ENCODE assay signal across 1 cellular context in the genomic region with DNA sequence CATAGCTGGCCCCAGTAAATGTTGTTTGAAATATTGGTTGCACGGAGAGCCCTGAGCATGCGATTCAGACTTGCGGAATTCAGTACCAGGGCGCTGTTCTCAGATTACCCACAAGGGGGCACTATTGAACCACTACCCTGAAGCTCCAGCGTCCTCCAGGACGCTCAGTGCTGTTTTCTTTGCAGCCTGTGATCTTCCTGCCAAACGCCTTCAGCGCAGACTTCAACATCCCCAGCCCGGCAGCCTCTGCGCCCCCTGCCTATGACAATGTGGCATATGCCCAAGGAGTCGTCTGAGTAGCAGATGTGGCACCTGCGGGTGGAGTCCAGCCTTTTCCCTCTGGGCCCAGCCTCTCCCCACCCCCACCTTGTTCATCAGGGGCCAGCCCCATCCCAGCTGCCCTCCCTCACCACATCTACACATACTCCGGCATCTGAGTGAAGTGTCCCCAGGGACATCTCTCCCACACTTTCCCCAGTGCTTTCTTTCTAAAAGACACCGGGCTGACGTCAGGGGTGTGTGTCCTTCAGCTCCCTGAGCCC.
TF ChIP-seq lines count a peak whose summit lies in the region.

No MANE protein-coding gene starts in this region.

TF ChIP-seq in K562, 482 proteins besides CTCF, POLR2A, EP300 and RAD21 (continued from another document and continues in another):
- TF ChIP-seq, protein P1, sequence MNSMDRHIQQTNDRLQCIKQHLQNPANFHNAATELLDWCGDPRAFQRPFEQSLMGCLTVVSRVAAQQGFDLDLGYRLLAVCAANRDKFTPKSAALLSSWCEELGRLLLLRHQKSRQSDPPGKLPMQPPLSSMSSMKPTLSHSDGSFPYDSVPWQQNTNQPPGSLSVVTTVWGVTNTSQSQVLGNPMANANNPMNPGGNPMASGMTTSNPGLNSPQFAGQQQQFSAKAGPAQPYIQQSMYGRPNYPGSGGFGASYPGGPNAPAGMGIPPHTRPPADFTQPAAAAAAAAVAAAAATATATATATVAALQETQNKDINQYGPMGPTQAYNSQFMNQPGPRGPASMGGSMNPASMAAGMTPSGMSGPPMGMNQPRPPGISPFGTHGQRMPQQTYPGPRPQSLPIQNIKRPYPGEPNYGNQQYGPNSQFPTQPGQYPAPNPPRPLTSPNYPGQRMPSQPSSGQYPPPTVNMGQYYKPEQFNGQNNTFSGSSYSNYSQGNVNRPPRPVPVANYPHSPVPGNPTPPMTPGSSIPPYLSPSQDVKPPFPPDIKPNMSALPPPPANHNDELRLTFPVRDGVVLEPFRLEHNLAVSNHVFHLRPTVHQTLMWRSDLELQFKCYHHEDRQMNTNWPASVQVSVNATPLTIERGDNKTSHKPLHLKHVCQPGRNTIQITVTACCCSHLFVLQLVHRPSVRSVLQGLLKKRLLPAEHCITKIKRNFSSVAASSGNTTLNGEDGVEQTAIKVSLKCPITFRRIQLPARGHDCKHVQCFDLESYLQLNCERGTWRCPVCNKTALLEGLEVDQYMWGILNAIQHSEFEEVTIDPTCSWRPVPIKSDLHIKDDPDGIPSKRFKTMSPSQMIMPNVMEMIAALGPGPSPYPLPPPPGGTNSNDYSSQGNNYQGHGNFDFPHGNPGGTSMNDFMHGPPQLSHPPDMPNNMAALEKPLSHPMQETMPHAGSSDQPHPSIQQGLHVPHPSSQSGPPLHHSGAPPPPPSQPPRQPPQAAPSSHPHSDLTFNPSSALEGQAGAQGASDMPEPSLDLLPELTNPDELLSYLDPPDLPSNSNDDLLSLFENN (IDR thresholded peaks at IDR 0.05; ENCODE audit: low read depth in 2 of 2, low read length in 2 of 2), result 0 out of 4 replicates have a peak, but pooled peaks of 1 of the 2 experiments have one; percentile 14
- TF ChIP-seq ZNF589 (CRISPR knock-in tag; IDR thresholded peaks at IDR 0.05; ENCODE audit: low read depth) (no peak), ZC3H4 (CRISPR knock-in tag; IDR thresholded peaks at IDR 0.05; ENCODE audit: borderline replicate concordance) (no peak), ZNF24 (IDR thresholded peaks at IDR 0.05) (peak; percentile 7; the same call in 1 of the 2 replicates), FOXA1 (IDR thresholded peaks at IDR 0.05; ENCODE audit: borderline replicate concordance) (no peak), XRCC3 (IDR thresholded peaks at IDR 0.05) (no peak), ZNF3 (CRISPR knock-in tag; IDR thresholded peaks at IDR 0.05) (no peak), ZSCAN32 (CRISPR knock-in tag; IDR thresholded peaks at IDR 0.05) (no peak), BHLHE40 (IDR thresholded peaks at IDR 0.05; ENCODE audit: low read length) (no peak), ZNF444 (CRISPR knock-in tag; IDR thresholded peaks at IDR 0.05) (no peak), ZNF668 (CRISPR knock-in tag; IDR thresholded peaks at IDR 0.05) (no peak), ZNF165 (CRISPR knock-in tag; IDR thresholded peaks at IDR 0.05; ENCODE audit: borderline replicate concordance) (no peak), HNRNPH1 (optimal IDR thresholded peaks at IDR 0.05; ENCODE audit: low read depth, low read length) (no peak), ZKSCAN3 (CRISPR knock-in tag; IDR thresholded peaks at IDR 0.05) (no peak), ETV6 (IDR thresholded peaks at IDR 0.05; ENCODE audit: borderline replicate concordance in 1 of 2, low read depth in 2 of 2, low read length in 1 of 2) (no peak), ETV6 (CRISPR knock-in tag; IDR thresholded peaks at IDR 0.05; ENCODE audit: borderline replicate concordance) (no peak), ZNF644 (tag; IDR thresholded peaks at IDR 0.05; ENCODE audit: low read depth) (no peak), ZBTB1 (CRISPR knock-in tag; IDR thresholded peaks at IDR 0.05; ENCODE audit: borderline replicate concordance, low read depth) (no peak), ZNF316 (IDR thresholded peaks at IDR 0.05) (no peak), CXXC5 (CRISPR knock-in tag; IDR thresholded peaks at IDR 0.05) (0 out of 2 replicates have a peak, but pooled peaks have one; percentile 23), EGR1 (conservative IDR thresholded peaks at IDR 0.05) (no peak), NCOA4 (IDR thresholded peaks at IDR 0.05; ENCODE audit: partially characterized antibody) (no peak), ELF4 (CRISPR knock-in tag; IDR thresholded peaks at IDR 0.05) (no peak), CBX2 (IDR thresholded peaks at IDR 0.05; ENCODE audit: insufficient read depth, low read length, poor library complexity, severe bottlenecking) (no peak), FOXJ2 (tag; IDR thresholded peaks at IDR 0.05) (no peak), HDAC1 (IDR thresholded peaks at IDR 0.05) (no peak), CTBP1 (IDR thresholded peaks at IDR 0.05; ENCODE audit: borderline replicate concordance) (peak; percentile 47; the same call in 1 of the 2 replicates), RB1 (IDR thresholded peaks at IDR 0.05; ENCODE audit: low read depth) (0 out of 2 replicates have a peak, but pooled peaks have one; percentile 29), MAFF (IDR thresholded peaks at IDR 0.05; ENCODE audit: low read length) (no peak), FOXK2 (conservative IDR thresholded peaks at IDR 0.05 in 1 of 2, IDR thresholded peaks at IDR 0.05 in 1 of 2; ENCODE audit: low read depth in 2 of 2) (0 out of 4 replicates have a peak, but pooled peaks of 1 of the 2 experiments have one; percentile 30), JUND (IDR thresholded peaks at IDR 0.05; ENCODE audit: borderline replicate concordance, low read depth, low read length) (peak; percentile 47; the same call in 1 of the 2 replicates), JUND (tag; IDR thresholded peaks at IDR 0.05; ENCODE audit: borderline replicate concordance, low read depth, low read length) (no peak), SMAD3 (CRISPR knock-in tag; conservative IDR thresholded peaks at IDR 0.05) (no peak), KLF10 (CRISPR knock-in tag; IDR thresholded peaks at IDR 0.05) (no peak), CC2D1A (IDR thresholded peaks at IDR 0.05) (0 out of 2 replicates have a peak, but pooled peaks have one; percentile 45), NONO (IDR thresholded peaks at IDR 0.05; ENCODE audit: low read depth in 2 of 2, low read length in 1 of 2) (no peak), TBL1XR1 (IDR thresholded peaks at IDR 0.05; ENCODE audit: low read length in 2 of 2) (peak in 1 of 2 experiments; percentile 23; a peak in 1 of 4 replicates), DEAF1 (CRISPR knock-in tag; IDR thresholded peaks at IDR 0.05) (peak; percentile 66), SMC3 (conservative IDR thresholded peaks at IDR 0.05; ENCODE audit: insufficient read depth, low read depth, low read length) (peak; percentile 79), MAZ (CRISPR knock-in tag; conservative IDR thresholded peaks at IDR 0.05 in 1 of 2, IDR thresholded peaks at IDR 0.05 in 1 of 2) (no peak), RBFOX2 (IDR thresholded peaks at IDR 0.05; ENCODE audit: low read depth, low read length) (no peak), TFAP4 (CRISPR knock-in tag; IDR thresholded peaks at IDR 0.05; ENCODE audit: borderline replicate concordance) (no peak), ATF4 (CRISPR knock-in tag; IDR thresholded peaks at IDR 0.05) (no peak), ZNF324 (CRISPR knock-in tag; IDR thresholded peaks at IDR 0.05) (no peak), ZNF263 (CRISPR knock-in tag; IDR thresholded peaks at IDR 0.05; ENCODE audit: borderline replicate concordance) (no peak), ARNT (IDR thresholded peaks at IDR 0.05) (no peak), MEF2D (tag; conservative IDR thresholded peaks at IDR 0.05; ENCODE audit: low read depth) (no peak)
- TF ChIP-seq, protein P2, sequence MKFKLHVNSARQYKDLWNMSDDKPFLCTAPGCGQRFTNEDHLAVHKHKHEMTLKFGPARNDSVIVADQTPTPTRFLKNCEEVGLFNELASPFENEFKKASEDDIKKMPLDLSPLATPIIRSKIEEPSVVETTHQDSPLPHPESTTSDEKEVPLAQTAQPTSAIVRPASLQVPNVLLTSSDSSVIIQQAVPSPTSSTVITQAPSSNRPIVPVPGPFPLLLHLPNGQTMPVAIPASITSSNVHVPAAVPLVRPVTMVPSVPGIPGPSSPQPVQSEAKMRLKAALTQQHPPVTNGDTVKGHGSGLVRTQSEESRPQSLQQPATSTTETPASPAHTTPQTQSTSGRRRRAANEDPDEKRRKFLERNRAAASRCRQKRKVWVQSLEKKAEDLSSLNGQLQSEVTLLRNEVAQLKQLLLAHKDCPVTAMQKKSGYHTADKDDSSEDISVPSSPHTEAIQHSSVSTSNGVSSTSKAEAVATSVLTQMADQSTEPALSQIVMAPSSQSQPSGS (CRISPR knock-in tag; IDR thresholded peaks at IDR 0.05), result no peak
- TF ChIP-seq, protein P3, sequence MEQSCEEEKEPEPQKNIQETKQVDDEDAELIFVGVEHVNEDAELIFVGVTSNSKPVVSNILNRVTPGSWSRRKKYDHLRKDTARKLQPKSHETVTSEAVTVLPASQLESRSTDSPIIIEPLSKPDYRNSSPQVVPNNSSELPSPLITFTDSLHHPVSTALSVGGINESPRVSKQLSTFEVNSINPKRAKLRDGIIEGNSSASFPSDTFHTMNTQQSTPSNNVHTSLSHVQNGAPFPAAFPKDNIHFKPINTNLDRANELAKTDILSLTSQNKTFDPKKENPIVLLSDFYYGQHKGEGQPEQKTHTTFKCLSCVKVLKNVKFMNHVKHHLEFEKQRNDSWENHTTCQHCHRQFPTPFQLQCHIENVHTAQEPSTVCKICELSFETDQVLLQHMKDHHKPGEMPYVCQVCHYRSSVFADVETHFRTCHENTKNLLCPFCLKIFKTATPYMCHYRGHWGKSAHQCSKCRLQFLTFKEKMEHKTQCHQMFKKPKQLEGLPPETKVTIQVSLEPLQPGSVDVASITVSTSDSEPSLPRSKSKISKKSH (CRISPR knock-in tag; IDR thresholded peaks at IDR 0.05), result no peak
- TF ChIP-seq, protein P4, sequence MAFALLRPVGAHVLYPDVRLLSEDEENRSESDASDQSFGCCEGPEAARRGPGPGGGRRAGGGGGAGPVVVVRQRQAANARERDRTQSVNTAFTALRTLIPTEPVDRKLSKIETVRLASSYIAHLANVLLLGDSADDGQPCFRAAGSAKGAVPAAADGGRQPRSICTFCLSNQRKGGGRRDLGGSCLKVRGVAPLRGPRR (CRISPR knock-in tag; IDR thresholded peaks at IDR 0.05), result no peak
- TF ChIP-seq, protein P5, sequence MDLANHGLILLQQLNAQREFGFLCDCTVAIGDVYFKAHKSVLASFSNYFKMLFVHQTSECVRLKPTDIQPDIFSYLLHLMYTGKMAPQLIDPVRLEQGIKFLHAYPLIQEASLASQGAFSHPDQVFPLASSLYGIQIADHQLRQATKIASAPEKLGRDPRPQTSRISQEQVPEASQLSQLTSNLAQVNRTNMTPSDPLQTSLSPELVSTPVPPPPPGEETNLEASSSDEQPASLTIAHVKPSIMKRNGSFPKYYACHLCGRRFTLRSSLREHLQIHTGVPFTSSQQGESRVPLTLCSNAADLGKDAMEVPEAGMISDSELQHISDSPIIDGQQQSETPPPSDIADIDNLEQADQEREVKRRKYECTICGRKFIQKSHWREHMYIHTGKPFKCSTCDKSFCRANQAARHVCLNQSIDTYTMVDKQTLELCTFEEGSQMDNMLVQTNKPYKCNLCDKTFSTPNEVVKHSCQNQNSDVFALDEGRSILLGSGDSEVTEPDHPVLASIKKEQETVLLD (IDR thresholded peaks at IDR 0.05), result no peak
- TF ChIP-seq, protein P6, sequence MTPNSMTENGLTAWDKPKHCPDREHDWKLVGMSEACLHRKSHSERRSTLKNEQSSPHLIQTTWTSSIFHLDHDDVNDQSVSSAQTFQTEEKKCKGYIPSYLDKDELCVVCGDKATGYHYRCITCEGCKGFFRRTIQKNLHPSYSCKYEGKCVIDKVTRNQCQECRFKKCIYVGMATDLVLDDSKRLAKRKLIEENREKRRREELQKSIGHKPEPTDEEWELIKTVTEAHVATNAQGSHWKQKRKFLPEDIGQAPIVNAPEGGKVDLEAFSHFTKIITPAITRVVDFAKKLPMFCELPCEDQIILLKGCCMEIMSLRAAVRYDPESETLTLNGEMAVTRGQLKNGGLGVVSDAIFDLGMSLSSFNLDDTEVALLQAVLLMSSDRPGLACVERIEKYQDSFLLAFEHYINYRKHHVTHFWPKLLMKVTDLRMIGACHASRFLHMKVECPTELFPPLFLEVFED (CRISPR knock-in tag; conservative IDR thresholded peaks at IDR 0.05), result no peak
- TF ChIP-seq, protein P7, sequence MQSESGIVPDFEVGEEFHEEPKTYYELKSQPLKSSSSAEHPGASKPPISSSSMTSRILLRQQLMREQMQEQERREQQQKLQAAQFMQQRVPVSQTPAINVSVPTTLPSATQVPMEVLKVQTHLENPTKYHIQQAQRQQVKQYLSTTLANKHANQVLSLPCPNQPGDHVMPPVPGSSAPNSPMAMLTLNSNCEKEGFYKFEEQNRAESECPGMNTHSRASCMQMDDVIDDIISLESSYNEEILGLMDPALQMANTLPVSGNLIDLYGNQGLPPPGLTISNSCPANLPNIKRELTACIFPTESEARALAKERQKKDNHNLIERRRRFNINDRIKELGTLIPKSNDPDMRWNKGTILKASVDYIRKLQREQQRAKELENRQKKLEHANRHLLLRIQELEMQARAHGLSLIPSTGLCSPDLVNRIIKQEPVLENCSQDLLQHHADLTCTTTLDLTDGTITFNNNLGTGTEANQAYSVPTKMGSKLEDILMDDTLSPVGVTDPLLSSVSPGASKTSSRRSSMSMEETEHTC (IDR thresholded peaks at IDR 0.05), result no peak
